Comparison of ENCODE assay signal across 42 cellular contexts in genomic region chr9:14733130-14733529, GRCh38. TPM values are rescaled to one million over a fixed set of nuclear protein-coding genes. Genes with fewer than 3 reads are reported as not detected.
"Had no signal": no experiment of that assay in that cellular context is flagged by ENCODE, and none has a peak within 500 bp of the region (broad histone marks: within the 10 kb centered on the region; RNA-seq: fewer than 3 reads in every experiment).

No MANE protein-coding gene starts in this region.

- FAIRE-seq: colon, endometrium, endothelial cell of umbilical vein had no signal

- H3K27ac ChIP-seq: adrenal gland, body of pancreas, epithelial cell of prostate, esophagus squamous epithelium, gastroesophageal sphincter, heart right ventricle, WERI-Rb-1 had no signal

- H3K9me3 ChIP-seq: adrenal gland, body of pancreas, esophagus squamous epithelium, gastroesophageal sphincter, heart right ventricle had no signal

- H3K36me3 ChIP-seq: adrenal gland, esophagus squamous epithelium, WERI-Rb-1 had no signal

- DNase-seq: activated B cell treated with CpG ODN at 0.5 μM for 24 hours; activated CD4-positive, alpha-beta T cell treated with anti-CD3 and anti-CD28 coated beads for 48 hours; activated CD4-positive, alpha-beta T cell treated with anti-CD3 and anti-CD28 coated beads, Interleukin-2, amount 50 U/mL, for 1 hour; activated CD4-positive, alpha-beta T cell treated with anti-CD3 and anti-CD28 coated beads, Interleukin-2, amount 50 U/mL, for 48 hours; activated CD8-positive, alpha-beta memory T cell treated with anti-CD3 and anti-CD28 coated beads, Interleukin-2, amount 10 ng/mL, durations not matched to agents 7 days and 5 days; activated CD8-positive, alpha-beta memory T cell treated with anti-CD3 and anti-CD28 coated beads, Interleukin-2, amount 50 U/mL, for 4 hours; activated CD8-positive, alpha-beta T cell treated with anti-CD3 and anti-CD28 coated beads for 36 hours; activated effector memory CD4-positive, alpha-beta T cell treated with anti-CD3 and anti-CD28 coated beads, Interleukin-2, amount 50 U/mL, for 16 hours; activated naive CD4-positive, alpha-beta T cell treated with anti-CD3 and anti-CD28 coated beads for 36 hours; activated naive CD8-positive, alpha-beta T cell treated with anti-CD3 and anti-CD28 coated beads for 36 hours; activated naive CD8-positive, alpha-beta T cell treated with anti-CD3 and anti-CD28 coated beads, Interleukin-2, amount 50 U/mL, for 24 hours; activated T-cell treated with anti-CD3 and anti-CD28 coated beads, Interleukin-2, amount 50 U/mL, for 1 hour; activated T-cell treated with anti-CD3 and anti-CD28 coated beads, Interleukin-2, amount 50 U/mL, for 48 hours; adrenal gland; amygdala; aorta; body of pancreas; caudate nucleus; cortex of kidney; dermis blood vessel endothelial cell; effector CD4-positive, alpha-beta T cell; effector memory CD8-positive, alpha-beta T cell; esophagus squamous epithelium; foreskin melanocyte; heart right ventricle; T-helper 17 cell; T1000; WERI-Rb-1 had no signal

- H3K4me1 ChIP-seq: adrenal gland, body of pancreas, esophagus squamous epithelium, gastroesophageal sphincter, heart right ventricle had no signal

- H3K27me3 ChIP-seq: adrenal gland, body of pancreas, esophagus squamous epithelium, gastroesophageal sphincter, heart right ventricle had no signal

- ATAC-seq: activated CD4-positive, CD25-positive, alpha-beta regulatory T cell treated with anti-CD3 and anti-CD28 coated beads, Interleukin-2, amount 50 U/mL, for 24 hours; activated CD8-positive, alpha-beta memory T cell treated with anti-CD3 and anti-CD28 coated beads, Interleukin-2, amount 10 ng/mL, durations not matched to agents 7 days and 5 days; activated CD8-positive, alpha-beta T cell treated with anti-CD3 and anti-CD28 coated beads for 36 hours; activated naive CD8-positive, alpha-beta T cell treated with anti-CD3 and anti-CD28 coated beads, Interleukin-2, amount 50 U/mL, for 24 hours; body of pancreas; effector memory CD8-positive, alpha-beta T cell; gastroesophageal sphincter; heart right ventricle; T-helper 17 cell had no signal

- H3K4me3 ChIP-seq: adrenal gland, body of pancreas, esophagus squamous epithelium, gastroesophageal sphincter, heart right ventricle had no signal

RNA-seq across cellular contexts. Expression of gene CER1, which starts 10.6 kb away (rescaled TPM):
- total RNA-seq: activated B cell treated with CpG ODN at 0.5 μM for 24 hours; activated CD8-positive, alpha-beta memory T cell treated with anti-CD3 and anti-CD28 coated beads for 36 hours; activated CD8-positive, alpha-beta memory T cell treated with anti-CD3 and anti-CD28 coated beads, Interleukin-2, amount 10 ng/mL, durations not matched to agents 7 days and 5 days; activated CD8-positive, alpha-beta T cell treated with anti-CD3 and anti-CD28 coated beads for 36 hours; activated naive CD4-positive, alpha-beta T cell treated with anti-CD3 and anti-CD28 coated beads for 36 hours; activated naive CD8-positive, alpha-beta T cell treated with anti-CD3 and anti-CD28 coated beads for 36 hours; activated T-helper 1 cell treated with anti-CD3 and anti-CD28 coated beads, Interleukin-12 subunit alpha, Interleukin-12 subunit beta, Interleukin-2, Interleukin-4 antibody, amounts not matched to agents 30 ng/mL and 10 ng/mL and 1 ng/mL, durations not matched to agents 14 hours and 24 hours and 36 hours; activated T-helper 2 cell treated with anti-CD3 and anti-CD28 coated beads, Interferon-gamma antibody, Interleukin-2, Interleukin-4, amounts not matched to agents 10 μg/mL and 5 μg/mL and 100 μg/mL, durations not matched to agents 14 hours and 24 hours and 36 hours; adrenal gland; chondrocyte; dermis blood vessel endothelial cell; endothelial cell of umbilical vein; esophagus squamous epithelium; fibroblast of lung; fibroblast of villous mesenchyme; gastroesophageal sphincter; glomerular endothelial cell; T-helper 17 cell had no signal
- polyA plus RNA-seq: adrenal gland, aorta, esophagus, fibroblast of lung, heart right ventricle had no signal
